In the genomic region with DNA sequence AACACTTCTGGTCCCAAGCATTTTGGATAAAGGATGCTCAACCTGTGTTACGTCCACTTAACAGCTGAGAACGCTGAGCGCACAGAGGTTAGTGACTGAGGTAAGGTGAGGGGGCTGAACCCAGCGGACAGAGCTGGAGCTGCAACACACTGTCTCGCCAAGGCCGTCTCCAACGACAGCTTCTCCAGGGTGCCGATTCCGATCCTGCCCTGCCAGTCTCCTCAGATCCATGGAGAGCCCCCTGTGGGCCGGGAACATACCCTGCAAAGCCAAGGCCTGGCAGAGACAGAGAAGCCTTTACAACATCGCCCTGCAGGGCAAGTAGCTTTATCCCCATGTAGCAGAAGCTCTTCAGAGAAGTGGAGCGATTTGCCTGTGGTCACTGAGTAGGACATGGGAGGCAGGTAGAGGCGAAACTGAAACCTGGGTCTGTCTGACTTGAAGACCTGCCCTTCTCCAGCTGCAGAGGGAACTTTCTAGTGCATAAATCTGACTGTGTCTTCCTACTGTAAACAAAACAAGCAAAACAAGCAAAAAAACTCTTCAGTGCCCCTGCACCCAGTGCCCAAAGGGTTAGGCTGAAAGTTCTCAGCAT, we compare ENCODE assay signal across 12 cellular contexts.
DNase-seq lines count a peak whose midpoint lies in the region; FAIRE-seq and TF ChIP-seq lines count a peak whose summit lies in the region.
"Had no signal": no experiment of that assay in that cellular context is flagged by ENCODE, and none has a peak within 500 bp of the region (broad histone marks: within the 10 kb centered on the region; RNA-seq: fewer than 3 reads in every experiment).

No MANE protein-coding gene starts in this region.

- no peak for TF ChIP-seq POLR2A in thyroid gland (IDR thresholded peaks at IDR 0.05)

- intact Hi-C loops in thyroid gland (cut with DNase I) = loop anchor here (5.0 kb wide), 1 partner anchor 77 kb away; no protein-coding TSS in a partner anchor
- intact Hi-C loops in left ventricle myocardium inferior (cut with micrococcal nuclease) = no loop called here

- no peaks in the 10 kb centered on the region for H3K9me3 ChIP-seq in thyroid gland
- H3K9me3 ChIP-seq in left ventricle myocardium inferior (replicated peaks) = no peaks in the 10 kb centered on the region

- TF ChIP-seq CTCF in BJ (IDR thresholded peaks at IDR 0.05; ENCODE audit: insufficient read depth, low read depth, low read length) = 0 out of 2 replicates have a peak, but pooled peaks have one; percentile 24
- TF ChIP-seq CTCF in thyroid gland (IDR thresholded peaks at IDR 0.05) = no peak
- no peak for TF ChIP-seq CTCF in left ventricle myocardium inferior (IDR thresholded peaks at IDR 0.05; ENCODE audit: borderline replicate concordance)

- H3K27ac ChIP-seq in thyroid gland = no peak overlapping the region
- H3K27ac ChIP-seq in caudate nucleus (ENCODE audit: low read depth, low read length) = no peak overlapping the region
- no peak overlapping the region for H3K27ac ChIP-seq in left ventricle myocardium inferior (replicated peaks)

- CTCF ChIA-PET in BJ (lab: Yijun Ruan, JAX) = interaction anchor here (0.8 to 16.5 kb wide), 7 partner anchors 9 to 113 kb away, joined by 3 to 264 read pairs (median 3); a partner anchor contains a TSS

- DNase-seq in BJ (ENCODE audit: low read depth) (no peak), GM18507 (ENCODE audit: extremely low spot score, insufficient read length, low read depth) (no peak), OCI-M1 (lab: John Stamatoyannopoulos, UW) (peak; percentile 14), iPS DF 19.7 (ENCODE audit: low read depth, low spot score) (peak; percentile 63), thyroid gland (no peak), T-helper 9 cell (no peak), caudate nucleus (lab: John Stamatoyannopoulos, UW) (no peak), left ventricle myocardium inferior (no peak)
- DNase-seq: activated CD8-positive, alpha-beta T cell treated with anti-CD3 and anti-CD28 coated beads for 36 hours; DND-41; effector memory CD8-positive, alpha-beta T cell had no signal

- peaks cover 0 to under 1% of the 10 kb centered on the region in 2 donors for H3K4me1 ChIP-seq in thyroid gland
- H3K4me1 ChIP-seq in left ventricle myocardium inferior = no peaks in the 10 kb centered on the region

- POLR2A ChIA-PET in BJ (lab: Charles Lee) = no interaction called here

- H3K36me3 ChIP-seq in BJ (ENCODE audit: control insufficient read depth, insufficient read depth, low read length) (no peaks in the 10 kb centered on the region), thyroid gland (no peaks in the 10 kb centered on the region), left ventricle myocardium inferior (no peaks in the 10 kb centered on the region)

- WGBS in thyroid gland, 2 donors = 85 to 86% methylated on average over 13 of the region's 13 CpGs

- FAIRE-seq in GM18507 (lab: Jason Lieb, UNC) = peak; percentile 79

- H3K27me3 ChIP-seq in BJ (ENCODE audit: control insufficient read depth, insufficient read depth, low read length) = peaks cover 4% of the 10 kb centered on the region
- no peaks in the 10 kb centered on the region for H3K27me3 ChIP-seq in thyroid gland
- peaks cover 80% of the 10 kb centered on the region for H3K27me3 ChIP-seq in left ventricle myocardium inferior (ENCODE audit: low read depth)

- no peak overlapping the region for H3K4me3 ChIP-seq in BJ (ENCODE audit: low read depth, low read length)
- H3K4me3 ChIP-seq in thyroid gland (replicated peaks in 1 of 3) = no peak overlapping the region
- H3K4me3 ChIP-seq in left ventricle myocardium inferior = no peak overlapping the region
- H3K4me3 ChIP-seq: smooth muscle cell had no signal

Comparison
In these comparisons a context has a peak if more than half of its experiments do, and no peak if none do; other contexts are left out.
1. DNase-seq: peak in OCI-M1 (single experiment) and iPS DF 19.7 (single experiment); none in BJ (single experiment), GM18507 (single experiment), thyroid gland (0 of 2), T-helper 9 cell (single experiment), caudate nucleus (0 of 61) and left ventricle myocardium inferior (single experiment).